ENCODE assay signal across 9 cellular contexts in genomic region chr16:2122934-2123694, GRCh38. TPM values are rescaled to one million over a fixed set of nuclear protein-coding genes. Genes with fewer than 3 reads are reported as not detected.
DNase-seq lines count a peak whose midpoint lies in the region; ATAC-seq and TF ChIP-seq lines count a peak whose summit lies in the region.
"Not testable (repeated sequence)": the region's sequence is repeated elsewhere in the genome, so short reads cannot be mapped to it uniquely, and the experiment has no call there.
"Had no signal": no experiment of that assay in that cellular context is flagged by ENCODE, and none has a peak within 500 bp of the region (broad histone marks: within the 10 kb centered on the region; RNA-seq: fewer than 3 reads in every experiment).

No MANE protein-coding gene starts in this region.

- not testable (repeated sequence) for H3K36me3 ChIP-seq in IMR-90 (ENCODE audit: control insufficient read depth, insufficient read depth, low read length); mammary epithelial cell (ENCODE audit: insufficient read depth, low read length); fibroblast of lung (ENCODE audit: control insufficient read depth, insufficient read depth, low read length); left ventricle myocardium inferior; lower lobe of right lung; rectal smooth muscle tissue (ENCODE audit: control insufficient read depth, insufficient read depth, low read length); transverse colon

- TF ChIP-seq RAD21 in IMR-90 (IDR thresholded peaks at IDR 0.05; ENCODE audit: low read length): not testable (repeated sequence)

- not testable (repeated sequence) for H2BK15ac ChIP-seq in IMR-90 (ENCODE audit: low read depth, low read length)

- POLR2A ChIA-PET in IMR-90 (lab: Charles Lee; ENCODE audit: unreplicated experiment): not testable (repeated sequence)

- not testable (repeated sequence) for H4K8ac ChIP-seq in IMR-90 (ENCODE audit: low read depth in 2 of 2, low read length in 2 of 2)

- not testable (repeated sequence) for H4K91ac ChIP-seq in IMR-90 (ENCODE audit: insufficient read depth, low read depth, low read length)

- H3K9me1 ChIP-seq in IMR-90 (ENCODE audit: insufficient read depth, low read length): not testable (repeated sequence)

- H3K56ac ChIP-seq in IMR-90 (ENCODE audit: extremely low read depth, insufficient read depth, low read length): not testable (repeated sequence)

- H3K27ac ChIP-seq in IMR-90 (ENCODE audit: insufficient read depth, low read length) (peak overlapping the region; percentile 98), fibroblast of lung (ENCODE audit: insufficient read depth, low read length) (peak overlapping the region; percentile 38), left ventricle myocardium inferior (replicated peaks) (peak overlapping the region; percentile 97), lower lobe of right lung (peak overlapping the region; percentile 31), rectal smooth muscle tissue (ENCODE audit: low read depth, low read length) (peak overlapping the region; percentile 98), substantia nigra (ENCODE audit: low read depth, low read length, poor library complexity, severe bottlenecking) (peak overlapping the region; percentile 71), transverse colon (peak overlapping the region; percentile 92 to 98 (median 94))
- H3K27ac ChIP-seq in mammary epithelial cell (ENCODE audit: insufficient read depth, low read depth, low read length): not testable (repeated sequence)

- peaks cover 36% of the 10 kb centered on the region for H3K4me1 ChIP-seq in IMR-90 (ENCODE audit: control insufficient read depth, insufficient read depth, low read length)
- peaks cover 58% of the 10 kb centered on the region for H3K4me1 ChIP-seq in mammary epithelial cell (ENCODE audit: insufficient read depth, low read length)
- peaks cover 25% of the 10 kb centered on the region for H3K4me1 ChIP-seq in fibroblast of lung (ENCODE audit: control insufficient read depth, extremely low read depth, insufficient read depth, low read length)
- H3K4me1 ChIP-seq in left ventricle myocardium inferior: peaks cover 75% of the 10 kb centered on the region
- peaks cover 45% of the 10 kb centered on the region for H3K4me1 ChIP-seq in lower lobe of right lung
- peaks cover 40% of the 10 kb centered on the region for H3K4me1 ChIP-seq in rectal smooth muscle tissue (ENCODE audit: control insufficient read depth, insufficient read depth, low read length)
- H3K4me1 ChIP-seq in transverse colon: peaks cover 21 to 71% (median 47%) of the 10 kb centered on the region in 4 donors

- not testable (repeated sequence) for H3K9ac ChIP-seq in IMR-90 (ENCODE audit: low read depth, low read length); mammary epithelial cell (ENCODE audit: insufficient read depth, low read length); fibroblast of lung (ENCODE audit: insufficient read depth, low read length); rectal smooth muscle tissue (ENCODE audit: low read length)

- H3K4ac ChIP-seq in IMR-90 (ENCODE audit: low read depth, low read length): not testable (repeated sequence)

- not testable (repeated sequence) for ATAC-seq in IMR-90 (ENCODE audit: low read depth); lower lobe of right lung

- CTCF ChIA-PET in IMR-90 (lab: Yijun Ruan, JAX); mammary epithelial cell (lab: Charles Lee; ENCODE audit: low non-redundant PET): not testable (repeated sequence)

- H4K5ac ChIP-seq in IMR-90 (ENCODE audit: low read depth, low read length): not testable (repeated sequence)

- dilution Hi-C loops in IMR-90 (cut with HindIII; ENCODE audit: low sequenced_read_pairs, unreplicated experiment); mammary epithelial cell (cut with HindIII; ENCODE audit: low sequenced_read_pairs): not testable (repeated sequence)

- not testable (repeated sequence) for H2BK5ac ChIP-seq in IMR-90 (ENCODE audit: low read depth, low read length, poor library complexity, severe bottlenecking)

- not testable (repeated sequence) for H2AK9ac ChIP-seq in IMR-90 (replicated peaks; ENCODE audit: low read depth, low read length, poor library complexity)

- in situ Hi-C loops in IMR-90 (cut with MboI; ENCODE audit: low sequenced_read_pairs); mammary epithelial cell (cut with MboI; ENCODE audit: low sequenced_read_pairs in 2 of 2); transverse colon (cut with MboI; ENCODE audit: low pct_ligation_motif_present in 1 of 4, low pct_unique_long_range_greater_than_20kb in 1 of 4, low sequenced_read_pairs in 3 of 4): not testable (repeated sequence)

- TF ChIP-seq POLR2A in IMR-90 (IDR thresholded peaks at IDR 0.05; ENCODE audit: low read depth, low read length); transverse colon (IDR thresholded peaks at IDR 0.05): not testable (repeated sequence)

- H3K27me3 ChIP-seq in IMR-90 (ENCODE audit: control insufficient read depth, insufficient read depth, low read length); mammary epithelial cell (ENCODE audit: insufficient read depth, low read length); fibroblast of lung (ENCODE audit: control insufficient read depth, insufficient read depth, low read length); left ventricle myocardium inferior (ENCODE audit: low read depth); lower lobe of right lung (ENCODE audit: low read depth); rectal smooth muscle tissue (ENCODE audit: control insufficient read depth, insufficient read depth, low read length); transverse colon: not testable (repeated sequence)

- not testable (repeated sequence) for H3K18ac ChIP-seq in IMR-90 (ENCODE audit: low read depth, low read length)

- H3K23ac ChIP-seq in IMR-90 (ENCODE audit: low read depth, low read length): not testable (repeated sequence)

- not testable (repeated sequence) for H2BK20ac ChIP-seq in IMR-90 (ENCODE audit: low read depth, low read length)

- H3K14ac ChIP-seq in IMR-90 (replicated peaks; ENCODE audit: low read depth, low read length): not testable (repeated sequence)

- H2AK5ac ChIP-seq in IMR-90 (ENCODE audit: low read depth, low read length): not testable (repeated sequence)

- no CpG with 5 or more reads among the region's 26 CpGs for WGBS in IMR-90 (ENCODE audit: extremely low coverage in 2 of 2, insufficient read length in 1 of 2), 2 experiments
- 9% methylated on average over 8 of the region's 26 CpGs for WGBS in mammary epithelial cell (ENCODE audit: low coverage, missing lambda C conversion rate)
- 49% methylated on average over 16 of the region's 26 CpGs; no CpG with 5 or more reads in 1 of the 2 donors for WGBS in transverse colon (ENCODE audit: low coverage in 1 of 2), 2 donors

- not testable (repeated sequence) for H3K4me3 ChIP-seq in IMR-90 (ENCODE audit: insufficient read depth, low read depth, low read length); mammary epithelial cell (replicated peaks in 1 of 3; ENCODE audit: insufficient read depth in 1 of 3, low read depth in 2 of 3, low read length in 3 of 3); fibroblast of lung (replicated peaks in 1 of 4; ENCODE audit: control extremely low read depth in 1 of 4, insufficient read depth in 1 of 4, low read depth in 3 of 4, low read length in 4 of 4); lower lobe of right lung
- H3K4me3 ChIP-seq in left ventricle myocardium inferior (peak overlapping the region; percentile 65), rectal smooth muscle tissue (ENCODE audit: low read length) (peak overlapping the region; percentile 32), transverse colon (peak overlapping the region in 1 of 4 donors; percentile 7)

- intact Hi-C loops in IMR-90 (cut with micrococcal nuclease); mammary epithelial cell (cut with micrococcal nuclease); left ventricle myocardium inferior (cut with micrococcal nuclease); lower lobe of right lung (cut with DNase I); transverse colon (cut with DNase I; ENCODE audit: low total_unique reads): not testable (repeated sequence)

- not testable (repeated sequence) for H3K9me3 ChIP-seq in IMR-90 (ENCODE audit: control insufficient read depth, insufficient read depth, low read length); mammary epithelial cell (replicated peaks; ENCODE audit: insufficient read depth, low read length); fibroblast of lung (ENCODE audit: control insufficient read depth, insufficient read depth, low read depth, low read length); left ventricle myocardium inferior (replicated peaks); lower lobe of right lung; transverse colon

- not testable (repeated sequence) for DNase-seq in IMR-90; mammary epithelial cell; fibroblast of lung (ENCODE audit: low read depth in 2 of 2); left ventricle myocardium inferior; lower lobe of right lung; transverse colon
- peak in 1 of 49 donors; percentile 10 for DNase-seq in substantia nigra (lab: John Stamatoyannopoulos, UW)

- TF ChIP-seq EP300 in transverse colon (IDR thresholded peaks at IDR 0.05; ENCODE audit: low read depth): not testable (repeated sequence)

- not testable (repeated sequence) for BruUV-seq in IMR-90 (replicated peaks; lab: Mats Ljungman, UMichigan); mammary epithelial cell (replicated peaks; lab: Mats Ljungman, UMichigan)

- not testable (repeated sequence) for H3K4me2 ChIP-seq in IMR-90 (ENCODE audit: low read depth, low read length); fibroblast of lung (ENCODE audit: extremely low read depth, insufficient read depth, low read length)
- H3K4me2 ChIP-seq in mammary epithelial cell (ENCODE audit: insufficient read depth, low read depth, low read length): peak overlapping the region; percentile 74

- peaks cover 7 to 28% of the 10 kb centered on the region in 2 experiments; a peak in 3 of 4 replicates for H3K79me1 ChIP-seq in IMR-90 (ENCODE audit: low read depth in 1 of 2, low read length in 2 of 2)

- H3K79me2 ChIP-seq in mammary epithelial cell (ENCODE audit: insufficient read depth, low read length): peaks cover 75% of the 10 kb centered on the region
- H3K79me2 ChIP-seq in fibroblast of lung (ENCODE audit: control insufficient read depth, insufficient read depth, low read length): peaks cover 52% of the 10 kb centered on the region

- H4K20me1 ChIP-seq in IMR-90 (ENCODE audit: insufficient read depth, low read length): peaks cover 23% of the 10 kb centered on the region
- not testable (repeated sequence) for H4K20me1 ChIP-seq in mammary epithelial cell (ENCODE audit: insufficient read depth, low read length); fibroblast of lung (ENCODE audit: control insufficient read depth, extremely low read depth, insufficient read depth, low read length)

- H2AFZ ChIP-seq in IMR-90 (replicated peaks; ENCODE audit: low read length, poor library complexity); mammary epithelial cell (ENCODE audit: low read depth, low read length); fibroblast of lung (ENCODE audit: low read length): not testable (repeated sequence)

- H2BK120ac ChIP-seq in IMR-90 (ENCODE audit: low read depth, low read length): not testable (repeated sequence)

- not testable (repeated sequence) for TF ChIP-seq CTCF in IMR-90 (conservative IDR thresholded peaks at IDR 0.05; ENCODE audit: low read depth, low read length); mammary epithelial cell (conservative IDR thresholded peaks at IDR 0.05 in 1 of 2, IDR thresholded peaks at IDR 0.05 in 1 of 2; ENCODE audit: extremely low read depth in 1 of 2, insufficient read depth in 1 of 2, low read depth in 1 of 2, low read length in 2 of 2); fibroblast of lung (conservative IDR thresholded peaks at IDR 0.05 in 1 of 2, IDR thresholded peaks at IDR 0.05 in 1 of 2; ENCODE audit: low read depth in 1 of 2, low read length in 2 of 2); left ventricle myocardium inferior (IDR thresholded peaks at IDR 0.05; ENCODE audit: borderline replicate concordance); lower lobe of right lung (IDR thresholded peaks at IDR 0.05); transverse colon (IDR thresholded peaks at IDR 0.05)

RNA-seq across cellular contexts. Expression of gene PKD1, which starts 12.6 kb away (rescaled TPM):
- total RNA-seq in IMR-90 (2012; rRNA removed) (7.9 and 15.6 TPM in 2 replicates), mammary epithelial cell (100 to 1,000 TPM; 119 to 133 TPM), fibroblast of lung (120 and 199 TPM in 2 replicates), left ventricle myocardium inferior (83.9 TPM), lower lobe of right lung (81.6 TPM), transverse colon (1,000 to 10,000 TPM in 1 of 4 donors, 100 to 1,000 TPM in 3; 131 to 1,015 (median 289) TPM)
- polyA plus RNA-seq in IMR-90 (2012; rRNA removed) (97.3 and 118 TPM in 2 replicates), mammary epithelial cell (28.4 TPM), fibroblast of lung (15.2 and 16.3 TPM in 2 replicates)
- 53.6 and 146 TPM in 2 replicates for polyA plus RNA-seq in IMR-90 (2012; cell fraction: cytosol; rRNA removed)
- polyA plus RNA-seq in IMR-90 (2012; cell fraction: nucleus; rRNA removed; ENCODE audit: low replicate concordance): 423 and 1,655 TPM in 2 replicates
- polyA minus RNA-seq in mammary epithelial cell (17.7 TPM), fibroblast of lung (ENCODE audit: low replicate concordance) (31.7 and 46.0 TPM in 2 replicates)
- 42.7 and 46.9 TPM in 2 replicates for polyA plus RNA-seq in fibroblast of lung (2012)

RNA-seq across cellular contexts. Expression of gene RAB26, which starts 25.3 kb away (rescaled TPM):
- total RNA-seq in IMR-90 (2012; rRNA removed) (1.1 TPM in 2 replicates), mammary epithelial cell (1 to 10 TPM in 1 of 2 donors, under 1 TPM in 1; 0.33 to 1.0 TPM), fibroblast of lung (0.51 and 2.0 TPM in 2 replicates), left ventricle myocardium inferior (1.7 TPM), lower lobe of right lung (0.80 TPM), transverse colon (10 to 100 TPM in 3 of 4 donors, 1 to 10 TPM in 1; 8.3 to 28.4 (median 14.2) TPM)
- polyA plus RNA-seq in IMR-90 (2012; rRNA removed) (4.5 and 4.8 TPM in 2 replicates), mammary epithelial cell (0.80 TPM), fibroblast of lung (0.43 and 1.3 TPM in 2 replicates)
- polyA plus RNA-seq in IMR-90 (2012; cell fraction: cytosol; rRNA removed): 2.8 and 4.9 TPM in 2 replicates
- 33.0 and 40.5 TPM in 2 replicates for polyA plus RNA-seq in IMR-90 (2012; cell fraction: nucleus; rRNA removed; ENCODE audit: low replicate concordance)
- polyA minus RNA-seq in mammary epithelial cell (0.21 TPM), fibroblast of lung (ENCODE audit: low replicate concordance) (0.94 and 8.3 TPM in 2 replicates)
- 0.65 and 2.1 TPM in 2 replicates for polyA plus RNA-seq in fibroblast of lung (2012)
- total RNA-seq: CD8-positive, alpha-beta T cell had no signal

RNA-seq across cellular contexts. Expression of gene TRAF7, which starts 32.5 kb away (rescaled TPM):
- total RNA-seq in IMR-90 (2012; rRNA removed) (26.4 and 29.6 TPM in 2 replicates), mammary epithelial cell (100 to 1,000 TPM in 1 of 2 donors, 10 to 100 TPM in 1; 47.5 to 110 TPM), fibroblast of lung (52.1 and 60.3 TPM in 2 replicates), left ventricle myocardium inferior (26.0 TPM), lower lobe of right lung (61.9 TPM), transverse colon (10 to 100 TPM; 43.4 to 80.4 (median 63.0) TPM)
- polyA plus RNA-seq in IMR-90 (2012; rRNA removed) (52.6 and 55.1 TPM in 2 replicates), mammary epithelial cell (65.7 TPM), fibroblast of lung (38.7 and 44.4 TPM in 2 replicates)
- polyA plus RNA-seq in IMR-90 (2012; cell fraction: cytosol; rRNA removed): 37.0 and 60.8 TPM in 2 replicates
- 79.2 and 173 TPM in 2 replicates for polyA plus RNA-seq in IMR-90 (2012; cell fraction: nucleus; rRNA removed; ENCODE audit: low replicate concordance)
- polyA minus RNA-seq in mammary epithelial cell (54.6 TPM), fibroblast of lung (ENCODE audit: low replicate concordance) (135 and 152 TPM in 2 replicates)
- polyA plus RNA-seq in fibroblast of lung (2012): 77.9 and 87.1 TPM in 2 replicates
